In the genomic region with DNA sequence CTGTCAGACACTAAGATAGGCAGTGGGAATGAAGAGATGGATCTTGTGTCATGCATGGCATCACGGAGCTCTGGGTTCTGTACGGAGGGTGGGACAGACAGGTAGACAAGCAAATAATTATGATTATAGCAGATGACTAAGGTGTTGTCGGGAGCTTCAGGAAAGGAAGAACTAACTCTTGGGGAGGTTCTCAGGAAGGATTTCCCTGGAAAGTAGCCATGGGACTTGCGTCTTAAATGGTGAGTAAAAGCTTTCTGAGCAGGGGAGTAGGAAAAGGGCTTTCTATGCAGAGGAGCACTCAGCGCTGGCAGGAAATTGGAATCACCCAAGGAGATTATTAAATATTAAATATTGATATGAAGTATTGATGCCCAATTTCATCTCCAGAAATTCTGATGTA, we compare ENCODE assay signal across 19 cellular contexts. TPM values are rescaled to one million over a fixed set of nuclear protein-coding genes. Genes with fewer than 3 reads are reported as not detected.
DNase-seq lines count a peak whose midpoint lies in the region; ATAC-seq, FAIRE-seq and TF ChIP-seq lines count a peak whose summit lies in the region.
"Had no signal": no experiment of that assay in that cellular context is flagged by ENCODE, and none has a peak within 500 bp of the region (broad histone marks: within the 10 kb centered on the region; RNA-seq: fewer than 3 reads in every experiment).

No MANE protein-coding gene starts in this region.

- intact Hi-C loops in PC-3 (cut with micrococcal nuclease) = no loop called here
- intact Hi-C loops in sigmoid colon (cut with DNase I) = loop anchor here (5.0 kb wide), 1 partner anchor 42 kb away; no protein-coding TSS in a partner anchor

- peak overlapping the region; percentile 4 for H3K4me3 Mint-ChIP-seq in glutamatergic neuron (ENCODE audit: unreplicated experiment)
- no peak overlapping the region for H3K4me3 Mint-ChIP-seq in natural killer cell treated with Interleukin-12 subunit alpha and Interleukin-12 subunit beta and Interleukin-15 and Interleukin-18, amount 100 ng/mL, for 72 hours
- H3K4me3 Mint-ChIP-seq: CD4-positive, alpha-beta memory T cell; GM23338; H9 had no signal

- peak overlapping the region; percentile 57 for H3K27ac Mint-ChIP-seq in glutamatergic neuron (ENCODE audit: unreplicated experiment)
- no peak overlapping the region for H3K27ac Mint-ChIP-seq in natural killer cell treated with Interleukin-12 subunit alpha and Interleukin-12 subunit beta and Interleukin-15 and Interleukin-18, amount 100 ng/mL, for 72 hours
- H3K27ac Mint-ChIP-seq: CD4-positive, alpha-beta memory T cell; GM23338; H9 had no signal

- H3K9me3 ChIP-seq in A549 = no peaks in the 10 kb centered on the region
- no peaks in the 10 kb centered on the region for H3K9me3 ChIP-seq in PC-3 (ENCODE audit: low read length)
- no peaks in the 10 kb centered on the region for H3K9me3 ChIP-seq in sigmoid colon
- H3K9me3 ChIP-seq in gastroesophageal sphincter = no peaks in the 10 kb centered on the region

- H3K36me3 Mint-ChIP-seq in glutamatergic neuron (ENCODE audit: unreplicated experiment) = no peaks in the 10 kb centered on the region
- H3K36me3 Mint-ChIP-seq in natural killer cell treated with Interleukin-12 subunit alpha and Interleukin-12 subunit beta and Interleukin-15 and Interleukin-18, amount 100 ng/mL, for 72 hours = no peaks in the 10 kb centered on the region
- H3K36me3 Mint-ChIP-seq: CD4-positive, alpha-beta memory T cell had no signal

- H4K20me1 ChIP-seq in PC-3 (ENCODE audit: low read length) = no peaks in the 10 kb centered on the region

- ATAC-seq in A549 (no peak), PC-3 (peak; percentile 29), gastroesophageal sphincter (no peak)
- no peak for ATAC-seq in natural killer cell treated with Interleukin-12 subunit alpha and Interleukin-12 subunit beta and Interleukin-15 and Interleukin-18, amount 100 ng/mL, for 72 hours
- ATAC-seq: GM23338, HCT116 had no signal

- H3K9me3 Mint-ChIP-seq in glutamatergic neuron (ENCODE audit: unreplicated experiment) = peaks cover 20% of the 10 kb centered on the region
- no peaks in the 10 kb centered on the region for H3K9me3 Mint-ChIP-seq in natural killer cell treated with Interleukin-12 subunit alpha and Interleukin-12 subunit beta and Interleukin-15 and Interleukin-18, amount 100 ng/mL, for 72 hours
- H3K9me3 Mint-ChIP-seq: CD4-positive, alpha-beta memory T cell; GM23338; H9 had no signal

- CTCF ChIA-PET in A549 (lab: Yijun Ruan, JAX) = interaction anchor here (1.0 to 63.0 kb wide), 10 partner anchors 10 to 80 kb away, joined by 3 to 1675 read pairs (median 4); partner anchors contain the start of gene ATOH8
- CTCF ChIA-PET in PC-3 (lab: Charles Lee) = interaction anchor here (0.6 kb wide), 2 partner anchors 38 to 425 kb away, joined by 3 to 5 read pairs; no protein-coding TSS in a partner anchor

- no TSS peak for BruUV-seq in PC-3 (replicated peaks; lab: Mats Ljungman, UMichigan)

- DNase-seq in A549 (ENCODE audit: low read depth in 1 of 2, low spot score in 1 of 2) (no peak), PC-3 (peak; percentile 54), glutamatergic neuron (no peak), sigmoid colon (peak; percentile 45), hypothalamus (lab: John Stamatoyannopoulos, UW) (no peak)
- DNase-seq in natural killer cell treated with Interleukin-12 subunit alpha and Interleukin-12 subunit beta and Interleukin-15 and Interleukin-18, amount 100 ng/mL, for 72 hours (ENCODE audit: low spot score) = no peak
- DNase-seq: 8988T; C1 segment of cervical spinal cord; Calu3; CD4-positive, alpha-beta memory T cell; COR-L47; DMS79; GF-D8; H9 had no signal

- POLR2A ChIA-PET in A549 (lab: Yijun Ruan, JAX) = no interaction called here
- POLR2A ChIA-PET in PC-3 (lab: Charles Lee; ENCODE audit: unreplicated experiment) = no interaction called here

- TF ChIP-seq POLR2A in A549 (IDR thresholded peaks at IDR 0.05; ENCODE audit: low read length) = no peak
- no peak for TF ChIP-seq POLR2A in sigmoid colon (IDR thresholded peaks at IDR 0.05)
- no peak for TF ChIP-seq POLR2A in gastroesophageal sphincter (IDR thresholded peaks at IDR 0.05)

- H3K4me2 ChIP-seq in A549 = no peak overlapping the region
- no peak overlapping the region for H3K4me2 ChIP-seq in PC-3 (ENCODE audit: low read length)
- H3K4me2 ChIP-seq: GM23338 had no signal

- no peaks in the 10 kb centered on the region for H3K79me2 ChIP-seq in PC-3 (ENCODE audit: low read length)

- no peak overlapping the region for H3K9ac ChIP-seq in PC-3 (ENCODE audit: low read length)

- TF ChIP-seq EP300 in A549 (IDR thresholded peaks at IDR 0.05) (no peak), sigmoid colon (IDR thresholded peaks at IDR 0.05) (no peak), gastroesophageal sphincter (IDR thresholded peaks at IDR 0.05) (no peak)

- H3K4me1 Mint-ChIP-seq in glutamatergic neuron (ENCODE audit: low read depth, unreplicated experiment) = peaks cover 50% of the 10 kb centered on the region
- H3K4me1 Mint-ChIP-seq in natural killer cell treated with Interleukin-12 subunit alpha and Interleukin-12 subunit beta and Interleukin-15 and Interleukin-18, amount 100 ng/mL, for 72 hours (ENCODE audit: low read depth in 2 of 2) = peaks cover 5 to 9% of the 10 kb centered on the region in 2 donors

- H3K4me3 ChIP-seq in A549 (no peak overlapping the region), PC-3 (ENCODE audit: low read length) (no peak overlapping the region), sigmoid colon (no peak overlapping the region), gastroesophageal sphincter (no peak overlapping the region)
- H3K4me3 ChIP-seq: GM23338 had no signal

- H3K27ac ChIP-seq in A549 = no peak overlapping the region
- no peak overlapping the region for H3K27ac ChIP-seq in PC-3 (ENCODE audit: low read length)
- no peak overlapping the region for H3K27ac ChIP-seq in sigmoid colon
- no peak overlapping the region for H3K27ac ChIP-seq in gastroesophageal sphincter

- no peaks in the 10 kb centered on the region for H3K27me3 ChIP-seq in PC-3 (ENCODE audit: low read length)
- H3K27me3 ChIP-seq in sigmoid colon = no peaks in the 10 kb centered on the region
- no peaks in the 10 kb centered on the region for H3K27me3 ChIP-seq in gastroesophageal sphincter

- no peak for TF ChIP-seq RAD21 in A549 (conservative IDR thresholded peaks at IDR 0.05 in 1 of 2, IDR thresholded peaks at IDR 0.05 in 1 of 2)

- H3K4me1 ChIP-seq in A549 (peaks cover 36% of the 10 kb centered on the region), PC-3 (ENCODE audit: insufficient read depth, low read length) (peaks cover 13% of the 10 kb centered on the region), sigmoid colon (peaks cover 0 to 51% (median 43%) of the 10 kb centered on the region in 4 donors), gastroesophageal sphincter (peaks cover 16 to 78% (median 45%) of the 10 kb centered on the region in 3 donors)

- TF ChIP-seq CTCF in A549 (IDR thresholded peaks at IDR 0.05) (no peak), PC-3 (conservative IDR thresholded peaks at IDR 0.05; ENCODE audit: low read depth, low read length) (no peak), glutamatergic neuron (IDR thresholded peaks at IDR 0.05; ENCODE audit: partially characterized antibody, unreplicated experiment) (no peak), sigmoid colon (IDR thresholded peaks at IDR 0.05) (no peak), gastroesophageal sphincter (IDR thresholded peaks at IDR 0.05) (no peak)

- peaks cover 18% of the 10 kb centered on the region for H3K27me3 Mint-ChIP-seq in glutamatergic neuron (ENCODE audit: unreplicated experiment)
- peaks cover 10 to 15% of the 10 kb centered on the region in 2 donors for H3K27me3 Mint-ChIP-seq in natural killer cell treated with Interleukin-12 subunit alpha and Interleukin-12 subunit beta and Interleukin-15 and Interleukin-18, amount 100 ng/mL, for 72 hours

- 83% methylated on average over 5 of the region's 5 CpGs for WGBS in A549 (ENCODE audit: missing lambda C conversion rate)
- 88 to 92% methylated on average over 5 of the region's 5 CpGs for WGBS in sigmoid colon, 2 donors
- WGBS in gastroesophageal sphincter (ENCODE audit: low coverage in 1 of 2), 2 donors = 90% methylated on average over 3 to 4 of the region's 5 CpGs

- FAIRE-seq in A549 (lab: Jason Lieb, UNC) = no peak
- FAIRE-seq: GM12891, GM18507 had no signal

- no peaks in the 10 kb centered on the region for H3F3A ChIP-seq in PC-3 (ENCODE audit: low read length, unreplicated experiment)

- H3K36me3 ChIP-seq in PC-3 (ENCODE audit: low read depth, low read length) (no peaks in the 10 kb centered on the region), sigmoid colon (peaks cover 0 to 13% (median 0%) of the 10 kb centered on the region in 4 donors), gastroesophageal sphincter (peaks cover 0 to 47% of the 10 kb centered on the region in 2 donors)

- H2AFZ ChIP-seq in PC-3 (ENCODE audit: low read length) = no peak overlapping the region
- H2AFZ ChIP-seq: GM23338 had no signal

- H3K9me2 ChIP-seq in PC-3 (replicated peaks; ENCODE audit: low read length) = no peaks in the 10 kb centered on the region

TF ChIP-seq in A549, 52 proteins besides CTCF, POLR2A, EP300 and RAD21:
- TF ChIP-seq FOSB (CRISPR knock-in tag; IDR thresholded peaks at IDR 0.05) (no peak), FOXS1 (CRISPR knock-in tag; IDR thresholded peaks at IDR 0.05) (no peak), JUN (IDR thresholded peaks at IDR 0.05) (no peak), NPAS2 (CRISPR knock-in tag; IDR thresholded peaks at IDR 0.05; ENCODE audit: borderline replicate concordance) (no peak), RFX5 (IDR thresholded peaks at IDR 0.05) (0 out of 2 replicates have a peak, but pooled peaks have one; percentile 29)

RNA-seq across cellular contexts. Expression of gene ATOH8, which starts 35.5 kb away (rescaled TPM):
- polyA plus RNA-seq in A549 (2011; rRNA removed) (1.8 and 2.6 TPM in 2 replicates), A549 (2017; fragmentation: RNase III; extraction: RNeasy Plus Mini Kit Qiagen cat#74134 plus additional on column Dnase treatment) (11.1 to 20.7 TPM (median 20.0 TPM) in 3 replicates), sigmoid colon (1 to 10 TPM; 1.6 to 9.4 (median 6.6) TPM)
- polyA plus RNA-seq in A549 (2012; cell fraction: cytosol; rRNA removed) = 13.2 and 22.4 TPM in 2 replicates
- polyA plus RNA-seq in A549 (2012; cell fraction: nucleus; rRNA removed) = 19.3 and 20.6 TPM in 2 replicates
- polyA minus RNA-seq in A549 (2011; rRNA and poly(A)+ RNA removed) = 2.4 and 3.4 TPM in 2 replicates
- total RNA-seq in PC-3 (2014; rRNA removed) (0.04 TPM in 1 of 2 replicates, not detected in the other), glutamatergic neuron (ENCODE audit: unreplicated experiment) (9.0 TPM), sigmoid colon (10 to 100 TPM; 12.4 to 20.6 (median 18.1) TPM), gastroesophageal sphincter (10 to 100 TPM; 34.5 to 79.5 (median 59.6) TPM)
- not detected for total RNA-seq in natural killer cell treated with Interleukin-12 subunit alpha and Interleukin-12 subunit beta and Interleukin-15 and Interleukin-18, amount 100 ng/mL, for 72 hours
- total RNA-seq: CD4-positive, alpha-beta memory T cell had no signal
- polyA plus RNA-seq: CD4-positive, alpha-beta memory T cell had no signal

Comparison
In these comparisons a context has a peak if more than half of its experiments do, and no peak if none do; other contexts are left out.
1. DNase-seq: peak in PC-3 (single experiment) and sigmoid colon (single experiment); none in A549 (0 of 2), glutamatergic neuron (single experiment), hypothalamus (0 of 51) and natural killer cell treated with Interleukin-12 subunit alpha and Interleukin-12 subunit beta and Interleukin-15 and Interleukin-18, amount 100 ng/mL, for 72 hours (single experiment).